Comparison of ENCODE assay signal across 1 cellular context in genomic region chr7:134594877-134595276, GRCh38.
TF ChIP-seq lines count a peak whose summit lies in the region.

No MANE protein-coding gene starts in this region.

TF ChIP-seq in endothelial cell of umbilical vein, 7 proteins besides CTCF, POLR2A, EP300 and RAD21:
- TF ChIP-seq POLR2AphosphoS5 (IDR thresholded peaks at IDR 0.05; ENCODE audit: insufficient read depth, low read depth, low read length) (no peak), MAX (IDR thresholded peaks at IDR 0.05; ENCODE audit: insufficient read depth, insufficient read length) (no peak), FOS (IDR thresholded peaks at IDR 0.05; ENCODE audit: borderline replicate concordance, insufficient read depth, low read length) (no peak), JUN (IDR thresholded peaks at IDR 0.05; ENCODE audit: borderline replicate concordance, insufficient read depth, insufficient read length, low read depth) (no peak)
